8 cellular contexts compared by ENCODE assay signal in the genomic region with DNA sequence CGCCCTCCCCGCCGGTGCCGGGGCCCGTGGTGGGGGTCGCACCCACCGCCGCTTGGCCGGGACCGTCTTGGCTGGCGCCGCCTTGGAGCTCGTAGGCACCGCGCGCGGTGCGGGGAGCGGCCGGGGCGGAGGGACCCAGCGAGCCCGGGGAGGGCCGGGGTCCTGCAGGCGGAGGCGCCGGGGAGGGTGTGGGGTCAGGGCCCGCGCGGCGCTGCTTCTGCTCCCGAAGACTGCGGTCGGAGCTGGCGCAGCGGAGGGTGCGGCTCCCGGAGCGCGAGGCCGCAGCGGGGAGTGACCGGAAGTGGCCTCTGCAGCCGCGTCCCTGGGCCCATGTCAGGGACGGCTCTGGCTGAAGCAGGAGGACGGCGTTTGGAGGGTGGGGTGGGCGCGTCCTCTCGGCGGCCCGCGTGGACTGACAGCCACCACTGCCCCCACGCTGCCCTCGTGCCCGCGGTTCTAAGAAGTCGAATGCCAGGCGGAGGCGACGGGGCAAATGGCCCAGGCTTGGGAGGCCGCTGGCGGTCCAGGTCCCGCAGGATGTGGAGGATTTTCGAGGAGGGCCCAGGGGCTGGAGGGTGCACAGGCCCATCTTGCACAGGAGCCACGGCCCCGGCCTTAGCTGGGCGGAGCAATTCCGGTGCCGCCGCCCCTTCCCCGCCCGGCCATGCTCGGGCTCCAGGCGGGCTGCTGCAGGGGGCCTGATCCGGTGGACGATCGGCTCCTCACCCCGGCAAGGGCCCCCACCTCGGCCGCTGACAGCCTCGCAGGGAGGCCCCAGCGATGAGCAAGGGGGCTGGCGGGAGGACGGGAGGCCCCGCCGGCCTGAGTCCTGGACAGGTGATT. TPM values are rescaled to one million over a fixed set of nuclear protein-coding genes. Genes with fewer than 3 reads are reported as not detected.
DNase-seq lines count a peak whose midpoint lies in the region; ATAC-seq, FAIRE-seq and TF ChIP-seq lines count a peak whose summit lies in the region.

No MANE protein-coding gene starts in this region.

- FAIRE-seq in GM12892 (lab: Jason Lieb, UNC): no peak

- no peak overlapping the region for H3K4me3 Mint-ChIP-seq in activated naive CD4-positive, alpha-beta T cell treated with anti-CD3 and anti-CD28 coated beads for 36 hours

- peaks cover 34% of the 10 kb centered on the region for H3K27me3 Mint-ChIP-seq in activated naive CD4-positive, alpha-beta T cell treated with anti-CD3 and anti-CD28 coated beads for 36 hours (ENCODE audit: low read depth)

- H3K27ac ChIP-seq in HUES48 (ENCODE audit: low read depth, low read length) (no peak overlapping the region), right atrium auricular region (peak overlapping the region; percentile 78 to 89), parathyroid adenoma (peak overlapping the region; percentile 77)

- H3K36me3 ChIP-seq in HUES48 (ENCODE audit: control insufficient read depth, insufficient read depth, low read length) (no peaks in the 10 kb centered on the region), right atrium auricular region (no peaks in the 10 kb centered on the region), parathyroid adenoma (ENCODE audit: control insufficient read depth, insufficient read depth, low read length) (no peaks in the 10 kb centered on the region)

- no peaks in the 10 kb centered on the region for H3K9me3 Mint-ChIP-seq in activated naive CD4-positive, alpha-beta T cell treated with anti-CD3 and anti-CD28 coated beads for 36 hours

- no peak for ATAC-seq in HG02610 (IDR thresholded peaks at IDR 0.05; ENCODE audit: unreplicated experiment)

- H3K4me1 ChIP-seq in HUES48 (ENCODE audit: control insufficient read depth, insufficient read depth, low read length) (0 out of 2 replicates have a peak, but pooled peaks cover 3% of the 10 kb centered on the region), right atrium auricular region (peaks cover 0 to 15% of the 10 kb centered on the region in 2 donors), parathyroid adenoma (no peaks in the 10 kb centered on the region)

- H3K9ac ChIP-seq in HUES48 (ENCODE audit: low read depth, low read length): no peak overlapping the region
- peak overlapping the region; percentile 14 for H3K9ac ChIP-seq in parathyroid adenoma

- intact Hi-C loops in activated naive CD4-positive, alpha-beta T cell treated with anti-CD3 and anti-CD28 coated beads for 36 hours (cut with micrococcal nuclease): no loop called here

- H3K36me3 Mint-ChIP-seq in activated naive CD4-positive, alpha-beta T cell treated with anti-CD3 and anti-CD28 coated beads for 36 hours (ENCODE audit: low read depth): no peaks in the 10 kb centered on the region

- peak overlapping the region; percentile 65 for H3K4me2 ChIP-seq in parathyroid adenoma (ENCODE audit: low read length)

- H3K27me3 ChIP-seq in HUES48 (ENCODE audit: control insufficient read depth, insufficient read depth, low read length) (peaks cover 34% of the 10 kb centered on the region), right atrium auricular region (no peaks in the 10 kb centered on the region), parathyroid adenoma (ENCODE audit: control insufficient read depth, insufficient read depth, low read length) (no peaks in the 10 kb centered on the region)

- TF ChIP-seq CTCF in right atrium auricular region (IDR thresholded peaks at IDR 0.05): no peak
- no peak for TF ChIP-seq CTCF in parathyroid adenoma (IDR thresholded peaks at IDR 0.05)

- H3K4me1 Mint-ChIP-seq in activated naive CD4-positive, alpha-beta T cell treated with anti-CD3 and anti-CD28 coated beads for 36 hours (ENCODE audit: low read depth): peaks cover 12% of the 10 kb centered on the region

- no peaks in the 10 kb centered on the region for H3K79me2 ChIP-seq in parathyroid adenoma

- H3K4me3 ChIP-seq in HUES48 (ENCODE audit: low read depth, low read length): peak overlapping the region; percentile 83
- peak overlapping the region; percentile 74 to 84 for H3K4me3 ChIP-seq in right atrium auricular region
- H3K4me3 ChIP-seq in parathyroid adenoma (ENCODE audit: low read depth, low read length): peak overlapping the region; percentile 67

- TF ChIP-seq POLR2A in GM12892 (IDR thresholded peaks at IDR 0.05; ENCODE audit: low read depth, low read length): no peak

- peak overlapping the region; percentile 94 for H2AFZ ChIP-seq in parathyroid adenoma

- H3K9me3 ChIP-seq in HUES48 (ENCODE audit: control insufficient read depth, insufficient read depth, low read length) (no peaks in the 10 kb centered on the region), right atrium auricular region (no peaks in the 10 kb centered on the region), parathyroid adenoma (ENCODE audit: control insufficient read depth, low read length) (no peaks in the 10 kb centered on the region)

- DNase-seq in CD1c-positive myeloid dendritic cell (ENCODE audit: extremely low spot score): peak; percentile 60
- DNase-seq in astrocyte of the hippocampus (ENCODE audit: low read depth, low spot score): peak; percentile 76
- DNase-seq in right atrium auricular region (ENCODE audit: low spot score): peak; percentile 70
- no peak for DNase-seq in GM12892 (ENCODE audit: insufficient read length)
- no peak for DNase-seq in activated naive CD4-positive, alpha-beta T cell treated with anti-CD3 and anti-CD28 coated beads for 36 hours

- no peak overlapping the region for H3K27ac Mint-ChIP-seq in activated naive CD4-positive, alpha-beta T cell treated with anti-CD3 and anti-CD28 coated beads for 36 hours

- CTCF ChIA-PET in activated naive CD4-positive, alpha-beta T cell treated with anti-CD3 and anti-CD28 coated beads for 36 hours (lab: Charles Lee): no interaction called here

RNA-seq across cellular contexts. Expression of gene ZNF669, which starts 7.7 kb away (rescaled TPM):
- total RNA-seq in right atrium auricular region: 1 to 10 TPM; 3.2 to 3.6 TPM
- polyA plus RNA-seq in GM12892 (2012; ENCODE audit: missing spikeins): 4.4 TPM
- total RNA-seq in activated naive CD4-positive, alpha-beta T cell treated with anti-CD3 and anti-CD28 coated beads for 36 hours: 1 to 10 TPM; 8.2 to 8.4 TPM

RNA-seq across cellular contexts. Expression of gene ZNF670, which starts 33.2 kb away (rescaled TPM):
- 1 to 10 TPM in 1 of 2 donors, under 1 TPM in 1; 0.93 to 1.8 TPM for total RNA-seq in right atrium auricular region
- 4.5 TPM for polyA plus RNA-seq in GM12892 (2012; ENCODE audit: missing spikeins)
- 1 to 10 TPM; 4.1 to 4.3 TPM for total RNA-seq in activated naive CD4-positive, alpha-beta T cell treated with anti-CD3 and anti-CD28 coated beads for 36 hours

RNA-seq across cellular contexts. Expression of gene ZNF124, which starts 60.0 kb away (rescaled TPM):
- 10 to 100 TPM; 10.2 to 22.6 TPM for total RNA-seq in right atrium auricular region
- 8.6 TPM for polyA plus RNA-seq in GM12892 (2012; ENCODE audit: missing spikeins)
- total RNA-seq in activated naive CD4-positive, alpha-beta T cell treated with anti-CD3 and anti-CD28 coated beads for 36 hours: 10 to 100 TPM; 10.6 to 11.8 TPM

Comparison
In these comparisons a context has a peak if more than half of its experiments do, and no peak if none do; other contexts are left out.
1. DNase-seq: peak in CD1c-positive myeloid dendritic cell (single experiment), astrocyte of the hippocampus (single experiment) and right atrium auricular region (single experiment); none in GM12892 (single experiment) and activated naive CD4-positive, alpha-beta T cell treated with anti-CD3 and anti-CD28 coated beads for 36 hours (single experiment).
2. Peak in every context shown above with its lines, with median percentiles within 50 percentile points of each other: H3K4me3 ChIP-seq.